Comparison of ENCODE assay signal across 27 cellular contexts in the genomic region with DNA sequence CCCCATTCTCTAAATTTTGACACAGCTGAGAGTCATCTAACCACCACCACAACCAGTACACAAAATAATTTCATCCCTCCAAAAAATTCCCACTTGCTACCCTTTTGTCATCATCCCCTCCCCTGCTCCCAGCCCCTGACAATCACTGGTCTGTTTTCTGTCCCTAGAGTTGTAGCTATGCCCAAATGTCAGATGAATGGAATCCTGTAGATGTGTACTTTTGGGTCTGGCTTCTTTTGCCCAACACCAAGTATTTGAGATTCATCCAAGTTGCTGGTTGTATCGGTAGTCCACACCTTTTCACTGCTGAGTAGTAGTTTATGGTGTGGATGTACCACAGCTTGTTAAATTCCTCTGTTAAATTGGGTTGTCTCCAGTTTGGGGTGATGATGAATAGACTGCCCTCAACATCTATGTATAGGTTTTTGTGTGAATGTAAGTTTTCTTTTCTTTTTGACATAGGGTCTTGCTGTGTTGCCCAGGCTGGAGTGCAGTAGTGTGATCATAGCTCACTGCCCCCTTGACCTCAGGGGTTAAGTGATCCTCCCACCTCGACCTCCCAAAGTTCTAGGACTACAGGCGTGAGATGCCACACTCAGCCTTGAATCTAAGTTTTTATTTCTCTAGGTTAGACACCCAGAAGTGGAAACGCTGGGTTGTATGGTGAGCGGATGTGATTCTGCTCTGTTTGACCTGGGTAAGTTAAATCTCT. TPM values are rescaled to one million over a fixed set of nuclear protein-coding genes. Genes with fewer than 3 reads are reported as not detected.
DNase-seq lines count a peak whose midpoint lies in the region; ATAC-seq, FAIRE-seq and TF ChIP-seq lines count a peak whose summit lies in the region.
"Had no signal": no experiment of that assay in that cellular context is flagged by ENCODE, and none has a peak within 500 bp of the region (broad histone marks: within the 10 kb centered on the region; RNA-seq: fewer than 3 reads in every experiment).

No MANE protein-coding gene starts in this region.

- no peak for TF ChIP-seq EP300 in HepG2 (IDR thresholded peaks at IDR 0.05; ENCODE audit: low read depth in 2 of 2, low read length in 2 of 2)
- no peak for TF ChIP-seq EP300 in HepG2 (CRISPR knock-in tag; IDR thresholded peaks at IDR 0.05; ENCODE audit: borderline replicate concordance)

- H3K9me3 Mint-ChIP-seq in activated T-helper 1 cell treated with anti-CD3 and anti-CD28 coated beads, Interleukin-12 subunit alpha, Interleukin-12 subunit beta, Interleukin-2, Interleukin-4 antibody, amounts not matched to agents 30 ng/mL and 10 ng/mL and 1 ng/mL, durations not matched to agents 14 hours and 24 hours and 36 hours, result peaks cover 10% of the 10 kb centered on the region
- peaks cover 0 to 2% (median 0%) of the 10 kb centered on the region in 11 donors for H3K9me3 Mint-ChIP-seq in naive thymus-derived CD4-positive, alpha-beta T cell
- H3K9me3 Mint-ChIP-seq: activated T-helper 17 cell treated with anti-CD3 and anti-CD28 coated beads, Interleukin-2, amount 50 U/mL, for 72 hours; HFFc6 had no signal

- no peak for TF ChIP-seq CTCF in HepG2 (CRISPR knock-in tag; IDR thresholded peaks at IDR 0.05)
- no peak for TF ChIP-seq CTCF in right lobe of liver (IDR thresholded peaks at IDR 0.05)

- POLR2A ChIA-PET in HepG2 (lab: Yijun Ruan, JAX), result no interaction called here
- POLR2A ChIA-PET in naive thymus-derived CD4-positive, alpha-beta T cell (lab: Charles Lee), result interaction anchor here (0.6 to 3.2 kb wide), 2 partner anchors 75 to 95 kb away, joined by 3 to 16 read pairs; a partner anchor contains a TSS

- H3K27ac Mint-ChIP-seq in activated T-helper 1 cell treated with anti-CD3 and anti-CD28 coated beads, Interleukin-12 subunit alpha, Interleukin-12 subunit beta, Interleukin-2, Interleukin-4 antibody, amounts not matched to agents 30 ng/mL and 10 ng/mL and 1 ng/mL, durations not matched to agents 14 hours and 24 hours and 36 hours, result no peak overlapping the region
- peak overlapping the region in 2 of 9 donors; percentile 54 to 76 for H3K27ac Mint-ChIP-seq in naive thymus-derived CD4-positive, alpha-beta T cell
- H3K27ac Mint-ChIP-seq: activated T-helper 17 cell treated with anti-CD3 and anti-CD28 coated beads, Interleukin-2, amount 50 U/mL, for 72 hours; CD14-positive monocyte; HFFc6 had no signal

- peaks cover 59% of the 10 kb centered on the region for H3K4me1 Mint-ChIP-seq in activated T-helper 1 cell treated with anti-CD3 and anti-CD28 coated beads, Interleukin-12 subunit alpha, Interleukin-12 subunit beta, Interleukin-2, Interleukin-4 antibody, amounts not matched to agents 30 ng/mL and 10 ng/mL and 1 ng/mL, durations not matched to agents 14 hours and 24 hours and 36 hours (ENCODE audit: low read depth)
- peaks cover 11 to 50% (median 22%) of the 10 kb centered on the region in 7 donors for H3K4me1 Mint-ChIP-seq in naive thymus-derived CD4-positive, alpha-beta T cell

- H3K9ac ChIP-seq in HepG2 (ENCODE audit: insufficient read depth, low read depth, low read length), result no peak overlapping the region

- peak; percentile 23 for FAIRE-seq in HepG2 (lab: Jason Lieb, UNC)
- no peak for FAIRE-seq in urothelium cell line (lab: Jason Lieb, UNC)
- FAIRE-seq: frontal cortex, islet of Langerhans had no signal

- H2AFZ ChIP-seq in HepG2 (ENCODE audit: low read length), result no peak overlapping the region

- no peaks in the 10 kb centered on the region for H4K20me1 ChIP-seq in HepG2 (ENCODE audit: insufficient read depth, low read length)

- DNase-seq in HepG2 (ENCODE audit: low spot score), result peak; percentile 58
- DNase-seq in right lobe of liver, result no peak
- no peak for DNase-seq in activated T-helper 1 cell treated with anti-CD3 and anti-CD28 coated beads, Interleukin-12 subunit alpha, Interleukin-12 subunit beta, Interleukin-2, Interleukin-4 antibody, amounts not matched to agents 30 ng/mL and 10 ng/mL and 1 ng/mL, durations not matched to agents 14 hours and 24 hours and 36 hours (ENCODE audit: low spot score)
- peak; percentile 65 for DNase-seq in urothelium cell line (ENCODE audit: low spot score)
- DNase-seq in ecto neural progenitor cell (ENCODE audit: low spot score), result no peak
- no peak for DNase-seq in naive thymus-derived CD4-positive, alpha-beta T cell
- DNase-seq: activated CD4-positive, alpha-beta T cell treated with anti-CD3 and anti-CD28 coated beads for 48 hours; effector CD8-positive, alpha-beta T cell; HFFc6; hypothalamus; MM.1S; NCI-H1436 treated with DMSO at 0.1 percent for 48 hours; NCI-H2171; nucleus accumbens; Right ventricle myocardium superior; spleen; stimulated activated CD4-positive, alpha-beta T cell treated with anti-CD3 and anti-CD28 coated beads, Interleukin-4, amount 100 ng/mL, for 24 hours had no signal

- in situ Hi-C loops in HepG2 (cut with HindIII; ENCODE audit: extremely low pct_ligation_motif_present, low pct_unique_long_range_greater_than_20kb), result no loop called here

- no peaks in the 10 kb centered on the region for H3K36me3 ChIP-seq in HepG2 (replicated peaks in 1 of 2; ENCODE audit: control insufficient read depth in 1 of 2, insufficient read depth in 2 of 2, low read length in 2 of 2)
- H3K36me3 ChIP-seq in right lobe of liver, result no peaks in the 10 kb centered on the region
- no peaks in the 10 kb centered on the region for H3K36me3 ChIP-seq in naive thymus-derived CD4-positive, alpha-beta T cell (ENCODE audit: control insufficient read depth in 2 of 3, insufficient read depth in 3 of 3, low read length in 3 of 3)
- H3K36me3 ChIP-seq: spleen had no signal

- H3K4me3 Mint-ChIP-seq in activated T-helper 1 cell treated with anti-CD3 and anti-CD28 coated beads, Interleukin-12 subunit alpha, Interleukin-12 subunit beta, Interleukin-2, Interleukin-4 antibody, amounts not matched to agents 30 ng/mL and 10 ng/mL and 1 ng/mL, durations not matched to agents 14 hours and 24 hours and 36 hours, result peak overlapping the region; percentile 19
- no peak overlapping the region for H3K4me3 Mint-ChIP-seq in naive thymus-derived CD4-positive, alpha-beta T cell
- H3K4me3 Mint-ChIP-seq: activated T-helper 17 cell treated with anti-CD3 and anti-CD28 coated beads, Interleukin-2, amount 50 U/mL, for 72 hours; HFFc6 had no signal

- no peak overlapping the region for H3K4me3 ChIP-seq in HepG2 (replicated peaks in 1 of 3; ENCODE audit: insufficient read depth in 1 of 3, low read depth in 2 of 3, low read length in 3 of 3)
- no peak overlapping the region for H3K4me3 ChIP-seq in right lobe of liver
- no peak overlapping the region for H3K4me3 ChIP-seq in naive thymus-derived CD4-positive, alpha-beta T cell (ENCODE audit: low read length)
- H3K4me3 ChIP-seq: spleen had no signal

- H3K4me1 ChIP-seq in HepG2 (ENCODE audit: insufficient read depth, low read length), result peaks cover 62% of the 10 kb centered on the region
- H3K4me1 ChIP-seq in right lobe of liver, result no peaks in the 10 kb centered on the region
- peaks cover 8 to 17% of the 10 kb centered on the region in 2 donors for H3K4me1 ChIP-seq in naive thymus-derived CD4-positive, alpha-beta T cell (ENCODE audit: control insufficient read depth in 2 of 2, insufficient read depth in 2 of 2, low read length in 2 of 2)

- H3K27me3 ChIP-seq in HepG2 (ENCODE audit: control insufficient read depth in 1 of 2, insufficient read depth in 2 of 2, low read length in 2 of 2), result no peaks in the 10 kb centered on the region
- no peaks in the 10 kb centered on the region for H3K27me3 ChIP-seq in right lobe of liver
- no peaks in the 10 kb centered on the region for H3K27me3 ChIP-seq in naive thymus-derived CD4-positive, alpha-beta T cell (ENCODE audit: control insufficient read depth in 2 of 2, insufficient read depth in 2 of 2, low read length in 2 of 2)
- H3K27me3 ChIP-seq: spleen had no signal

- TF ChIP-seq RAD21 in HepG2 (CRISPR knock-in tag; IDR thresholded peaks at IDR 0.05), result no peak

- H3K27ac ChIP-seq in HepG2 (ENCODE audit: extremely low read length, insufficient read depth, low read length), result no peak overlapping the region
- H3K27ac ChIP-seq in right lobe of liver, result no peak overlapping the region
- H3K27ac ChIP-seq in naive thymus-derived CD4-positive, alpha-beta T cell (ENCODE audit: low read depth, low read length), result no peak overlapping the region

- ATAC-seq in HepG2 (no peak), right lobe of liver (no peak)
- ATAC-seq in naive thymus-derived CD4-positive, alpha-beta T cell, result no peak
- ATAC-seq: activated T-helper 17 cell treated with anti-CD3 and anti-CD28 coated beads, Interleukin-2, amount 50 U/mL, for 72 hours; esophagus mucosa had no signal

- WGBS in HepG2 (ENCODE audit: low lambda C conversion rate), result 46% methylated on average over 5 of the region's 5 CpGs
- 79% methylated on average over 3 of the region's 5 CpGs for WGBS in right lobe of liver (ENCODE audit: insufficient coverage, low coverage, low lambda C conversion rate, missing lambda C conversion rate)

- no peaks in the 10 kb centered on the region for H3K79me2 ChIP-seq in HepG2 (ENCODE audit: insufficient read depth, low read length)

- intact Hi-C loops in HepG2 (cut with micrococcal nuclease; ENCODE audit: unreplicated experiment) (no loop called here), right lobe of liver (cut with DNase I) (no loop called here)
- intact Hi-C loops in activated T-helper 1 cell treated with anti-CD3 and anti-CD28 coated beads, Interleukin-12 subunit alpha, Interleukin-12 subunit beta, Interleukin-2, Interleukin-4 antibody, amounts not matched to agents 30 ng/mL and 10 ng/mL and 1 ng/mL, durations not matched to agents 14 hours and 24 hours and 36 hours (cut with micrococcal nuclease), result no loop called here
- intact Hi-C loops in naive thymus-derived CD4-positive, alpha-beta T cell (cut with micrococcal nuclease), result no loop called here

- no TSS peak for BruUV-seq in HepG2 (replicated peaks; lab: Mats Ljungman, UMichigan)

- TF ChIP-seq POLR2A in HepG2 (IDR thresholded peaks at IDR 0.05; ENCODE audit: insufficient read depth in 1 of 2, low read depth in 2 of 2, low read length in 2 of 2), result no peak
- no peak for TF ChIP-seq POLR2A in right lobe of liver (IDR thresholded peaks at IDR 0.05)

- H3K4me2 ChIP-seq in HepG2 (ENCODE audit: low read depth, low read length), result no peak overlapping the region

- peaks cover 3% of the 10 kb centered on the region for H3K36me3 Mint-ChIP-seq in activated T-helper 1 cell treated with anti-CD3 and anti-CD28 coated beads, Interleukin-12 subunit alpha, Interleukin-12 subunit beta, Interleukin-2, Interleukin-4 antibody, amounts not matched to agents 30 ng/mL and 10 ng/mL and 1 ng/mL, durations not matched to agents 14 hours and 24 hours and 36 hours (ENCODE audit: low read depth)
- peaks cover 0 to 21% (median 0%) of the 10 kb centered on the region in 5 donors for H3K36me3 Mint-ChIP-seq in naive thymus-derived CD4-positive, alpha-beta T cell

- peaks cover 8% of the 10 kb centered on the region for H3K27me3 Mint-ChIP-seq in activated T-helper 1 cell treated with anti-CD3 and anti-CD28 coated beads, Interleukin-12 subunit alpha, Interleukin-12 subunit beta, Interleukin-2, Interleukin-4 antibody, amounts not matched to agents 30 ng/mL and 10 ng/mL and 1 ng/mL, durations not matched to agents 14 hours and 24 hours and 36 hours (ENCODE audit: insufficient read depth)
- peaks cover 0 to 4% (median 0%) of the 10 kb centered on the region in 5 donors for H3K27me3 Mint-ChIP-seq in naive thymus-derived CD4-positive, alpha-beta T cell
- H3K27me3 Mint-ChIP-seq: activated T-helper 17 cell treated with anti-CD3 and anti-CD28 coated beads, Interleukin-2, amount 50 U/mL, for 72 hours had no signal

- CTCF ChIA-PET in HepG2 (lab: Yijun Ruan, JAX; ENCODE audit: low intra/inter-chr PET ratio, low total read pairs), result no interaction called here
- CTCF ChIA-PET in naive thymus-derived CD4-positive, alpha-beta T cell (lab: Charles Lee), result interaction anchor here (0.9 to 1.1 kb wide), 2 partner anchors 22 to 26 kb away, joined by 3 read pairs; no protein-coding TSS in a partner anchor

- H3K9me3 ChIP-seq in HepG2 (ENCODE audit: low read length) (no peaks in the 10 kb centered on the region), right lobe of liver (no peaks in the 10 kb centered on the region)
- no peaks in the 10 kb centered on the region for H3K9me3 ChIP-seq in naive thymus-derived CD4-positive, alpha-beta T cell (ENCODE audit: control insufficient read depth in 2 of 3, low read length in 3 of 3)
- H3K9me3 ChIP-seq: spleen had no signal

RNA-seq across cellular contexts. Expression of a gene that starts 14.6 kb away (rescaled TPM):
- total RNA-seq in HepG2 (2016; rRNA removed; fragmentation: Illumina TruSeq; extraction: Trizol), result 55.7 and 65.3 TPM in 2 replicates
- total RNA-seq in HepG2 (2016; cell fraction: cytosol; rRNA removed; fragmentation: Illumina TruSeq; extraction: Trizol; ENCODE audit: low read depth), result 8.6 and 11.0 TPM in 2 replicates
- total RNA-seq in HepG2 (2016; cell fraction: insoluble cytoplasmic fraction; rRNA removed; fragmentation: Illumina TruSeq; extraction: Trizol), result 51.5 and 55.7 TPM in 2 replicates
- total RNA-seq in HepG2 (2016; cell fraction: membrane; rRNA removed; fragmentation: Illumina TruSeq; extraction: Trizol), result 28.4 and 29.3 TPM in 2 replicates
- total RNA-seq in HepG2 (2016; cell fraction: nucleus; rRNA removed; fragmentation: Illumina TruSeq; extraction: Trizol), result 23.6 and 25.7 TPM in 2 replicates
- 15.3 and 24.5 TPM in 2 replicates for polyA plus RNA-seq in HepG2 (2011; rRNA removed)
- 18.8 and 22.1 TPM in 2 replicates for polyA plus RNA-seq in HepG2 (2011; cell fraction: cytosol; rRNA removed)
- polyA plus RNA-seq in HepG2 (2011; cell fraction: nucleus; rRNA removed), result 10.4 and 11.9 TPM in 2 replicates
- polyA plus RNA-seq in HepG2 (2012), result 19.5 and 50.3 TPM in 2 replicates
- 10.8 and 11.1 TPM in 2 replicates for polyA plus RNA-seq in HepG2 (2016; cell fraction: cytosol; fragmentation: Illumina TruSeq; extraction: Trizol; ENCODE audit: low read depth)
- polyA plus RNA-seq in HepG2 (2016; cell fraction: insoluble cytoplasmic fraction; fragmentation: Illumina TruSeq; extraction: Trizol; ENCODE audit: low read depth), result 90.6 and 102 TPM in 2 replicates
- 27.3 and 29.2 TPM in 2 replicates for polyA plus RNA-seq in HepG2 (2016; cell fraction: membrane; fragmentation: Illumina TruSeq; extraction: Trizol; ENCODE audit: low read depth)
- polyA plus RNA-seq in HepG2 (2016; cell fraction: nucleus; fragmentation: Illumina TruSeq; extraction: Trizol; ENCODE audit: insufficient read depth, low read depth), result 54.0 and 54.7 TPM in 2 replicates
- polyA minus RNA-seq in HepG2 (2011; rRNA and poly(A)+ RNA removed; ENCODE audit: low replicate concordance), result 9.1 and 22.0 TPM in 2 replicates
- 12.6 and 15.4 TPM in 2 replicates for polyA minus RNA-seq in HepG2 (2011; cell fraction: cytosol; rRNA and poly(A)+ RNA removed)
- polyA minus RNA-seq in HepG2 (2011; cell fraction: nucleus; rRNA and poly(A)+ RNA removed), result 8.4 and 8.7 TPM in 2 replicates
- 1 to 10 TPM in 3 of 6 experiments, under 1 TPM in 3; 0.37 to 2.9 (median 1.0) TPM for total RNA-seq in right lobe of liver
- total RNA-seq in activated T-helper 1 cell treated with anti-CD3 and anti-CD28 coated beads, Interleukin-12 subunit alpha, Interleukin-12 subunit beta, Interleukin-2, Interleukin-4 antibody, amounts not matched to agents 30 ng/mL and 10 ng/mL and 1 ng/mL, durations not matched to agents 14 hours and 24 hours and 36 hours, result 49.8 and 55.7 TPM in 2 replicates
- 10 to 100 TPM in 1 of 5 experiments, 1 to 10 TPM in 4; 1.8 to 57.0 (median 3.3) TPM for total RNA-seq in naive thymus-derived CD4-positive, alpha-beta T cell
- 10 to 100 TPM in 1 of 2 donors, 1 to 10 TPM in 1; 7.1 to 13.3 TPM for polyA plus RNA-seq in naive thymus-derived CD4-positive, alpha-beta T cell

RNA-seq across cellular contexts. Expression of a gene that starts 49.6 kb away (rescaled TPM):
- total RNA-seq in HepG2 (2016; rRNA removed; fragmentation: Illumina TruSeq; extraction: Trizol) (not detected in 2 replicates), right lobe of liver (not detected)
- not detected in 2 replicates for total RNA-seq in HepG2 (2016; cell fraction: cytosol; rRNA removed; fragmentation: Illumina TruSeq; extraction: Trizol; ENCODE audit: low read depth)
- total RNA-seq in HepG2 (2016; cell fraction: insoluble cytoplasmic fraction; rRNA removed; fragmentation: Illumina TruSeq; extraction: Trizol), result not detected in 2 replicates
- total RNA-seq in HepG2 (2016; cell fraction: membrane; rRNA removed; fragmentation: Illumina TruSeq; extraction: Trizol), result not detected in 2 replicates
- not detected in 2 replicates for total RNA-seq in HepG2 (2016; cell fraction: nucleus; rRNA removed; fragmentation: Illumina TruSeq; extraction: Trizol)
- not detected in 2 replicates for polyA plus RNA-seq in HepG2 (2011; rRNA removed)
- 0.44 TPM in 1 of 2 replicates, not detected in the other for polyA plus RNA-seq in HepG2 (2011; cell fraction: cytosol; rRNA removed)
- polyA plus RNA-seq in HepG2 (2011; cell fraction: nucleus; rRNA removed), result not detected in 2 replicates
- not detected in 2 replicates for polyA plus RNA-seq in HepG2 (2012)
- not detected in 2 replicates for polyA plus RNA-seq in HepG2 (2016; cell fraction: cytosol; fragmentation: Illumina TruSeq; extraction: Trizol; ENCODE audit: low read depth)
- not detected in 2 replicates for polyA plus RNA-seq in HepG2 (2016; cell fraction: insoluble cytoplasmic fraction; fragmentation: Illumina TruSeq; extraction: Trizol; ENCODE audit: low read depth)
- polyA plus RNA-seq in HepG2 (2016; cell fraction: membrane; fragmentation: Illumina TruSeq; extraction: Trizol; ENCODE audit: low read depth), result not detected in 2 replicates
- polyA plus RNA-seq in HepG2 (2016; cell fraction: nucleus; fragmentation: Illumina TruSeq; extraction: Trizol; ENCODE audit: insufficient read depth, low read depth), result not detected in 2 replicates
- not detected in 2 replicates for polyA minus RNA-seq in HepG2 (2011; rRNA and poly(A)+ RNA removed; ENCODE audit: low replicate concordance)
- not detected in 2 replicates for polyA minus RNA-seq in HepG2 (2011; cell fraction: cytosol; rRNA and poly(A)+ RNA removed)
- not detected in 2 replicates for polyA minus RNA-seq in HepG2 (2011; cell fraction: nucleus; rRNA and poly(A)+ RNA removed)
- not detected in 2 replicates for total RNA-seq in activated T-helper 1 cell treated with anti-CD3 and anti-CD28 coated beads, Interleukin-12 subunit alpha, Interleukin-12 subunit beta, Interleukin-2, Interleukin-4 antibody, amounts not matched to agents 30 ng/mL and 10 ng/mL and 1 ng/mL, durations not matched to agents 14 hours and 24 hours and 36 hours
- total RNA-seq in naive thymus-derived CD4-positive, alpha-beta T cell, result not detected
- polyA plus RNA-seq in naive thymus-derived CD4-positive, alpha-beta T cell, result not detected
- total RNA-seq: A172; activated T-helper 17 cell treated with anti-CD3 and anti-CD28 coated beads, Interleukin-2, amount 50 U/mL, for 72 hours; cerebellum; esophagus mucosa; frontal cortex; G401; HFFc6; liver; Right ventricle myocardium superior; spleen; ureter had no signal
- polyA plus RNA-seq: CD14-positive monocyte, liver, spleen had no signal

RNA-seq across cellular contexts. Expression of a gene that starts 54.4 kb away (rescaled TPM):
- total RNA-seq in HepG2 (2016; rRNA removed; fragmentation: Illumina TruSeq; extraction: Trizol), result not detected in 2 replicates
- 0.61 TPM in 1 of 2 replicates, not detected in the other for total RNA-seq in HepG2 (2016; cell fraction: cytosol; rRNA removed; fragmentation: Illumina TruSeq; extraction: Trizol; ENCODE audit: low read depth)
- not detected in 2 replicates for total RNA-seq in HepG2 (2016; cell fraction: insoluble cytoplasmic fraction; rRNA removed; fragmentation: Illumina TruSeq; extraction: Trizol)
- total RNA-seq in HepG2 (2016; cell fraction: membrane; rRNA removed; fragmentation: Illumina TruSeq; extraction: Trizol), result 0.28 and 0.52 TPM in 2 replicates
- not detected in 2 replicates for total RNA-seq in HepG2 (2016; cell fraction: nucleus; rRNA removed; fragmentation: Illumina TruSeq; extraction: Trizol)
- 0.54 TPM in 1 of 2 replicates, not detected in the other for polyA plus RNA-seq in HepG2 (2011; rRNA removed)
- polyA plus RNA-seq in HepG2 (2011; cell fraction: cytosol; rRNA removed), result 0.19 and 0.26 TPM in 2 replicates
- not detected in 2 replicates for polyA plus RNA-seq in HepG2 (2011; cell fraction: nucleus; rRNA removed)
- polyA plus RNA-seq in HepG2 (2012), result not detected in 2 replicates
- polyA plus RNA-seq in HepG2 (2016; cell fraction: cytosol; fragmentation: Illumina TruSeq; extraction: Trizol; ENCODE audit: low read depth), result 1.6 and 2.0 TPM in 2 replicates
- polyA plus RNA-seq in HepG2 (2016; cell fraction: insoluble cytoplasmic fraction; fragmentation: Illumina TruSeq; extraction: Trizol; ENCODE audit: low read depth), result 0.56 TPM in 1 of 2 replicates, not detected in the other
- 0.55 and 0.73 TPM in 2 replicates for polyA plus RNA-seq in HepG2 (2016; cell fraction: membrane; fragmentation: Illumina TruSeq; extraction: Trizol; ENCODE audit: low read depth)
- polyA plus RNA-seq in HepG2 (2016; cell fraction: nucleus; fragmentation: Illumina TruSeq; extraction: Trizol; ENCODE audit: insufficient read depth, low read depth), result not detected in 2 replicates
- not detected in 2 replicates for polyA minus RNA-seq in HepG2 (2011; rRNA and poly(A)+ RNA removed; ENCODE audit: low replicate concordance)
- not detected in 2 replicates for polyA minus RNA-seq in HepG2 (2011; cell fraction: cytosol; rRNA and poly(A)+ RNA removed)
- polyA minus RNA-seq in HepG2 (2011; cell fraction: nucleus; rRNA and poly(A)+ RNA removed), result not detected in 2 replicates
- not detected for total RNA-seq in right lobe of liver
- total RNA-seq in activated T-helper 1 cell treated with anti-CD3 and anti-CD28 coated beads, Interleukin-12 subunit alpha, Interleukin-12 subunit beta, Interleukin-2, Interleukin-4 antibody, amounts not matched to agents 30 ng/mL and 10 ng/mL and 1 ng/mL, durations not matched to agents 14 hours and 24 hours and 36 hours, result not detected in 2 replicates
- not detected for total RNA-seq in naive thymus-derived CD4-positive, alpha-beta T cell
- polyA plus RNA-seq in naive thymus-derived CD4-positive, alpha-beta T cell, result not detected
- total RNA-seq: A172; activated T-helper 17 cell treated with anti-CD3 and anti-CD28 coated beads, Interleukin-2, amount 50 U/mL, for 72 hours; cerebellum; esophagus mucosa; frontal cortex; G401; HFFc6; liver; Right ventricle myocardium superior; spleen; ureter had no signal
- polyA plus RNA-seq: CD14-positive monocyte, liver, spleen had no signal

RNA-seq across cellular contexts. Expression of a gene that starts 57.3 kb away (rescaled TPM):
- total RNA-seq in HepG2 (2016; rRNA removed; fragmentation: Illumina TruSeq; extraction: Trizol) (not detected in 2 replicates), right lobe of liver (not detected)
- total RNA-seq in HepG2 (2016; cell fraction: cytosol; rRNA removed; fragmentation: Illumina TruSeq; extraction: Trizol; ENCODE audit: low read depth), result not detected in 2 replicates
- total RNA-seq in HepG2 (2016; cell fraction: insoluble cytoplasmic fraction; rRNA removed; fragmentation: Illumina TruSeq; extraction: Trizol), result not detected in 2 replicates
- not detected in 2 replicates for total RNA-seq in HepG2 (2016; cell fraction: membrane; rRNA removed; fragmentation: Illumina TruSeq; extraction: Trizol)
- not detected in 2 replicates for total RNA-seq in HepG2 (2016; cell fraction: nucleus; rRNA removed; fragmentation: Illumina TruSeq; extraction: Trizol)
- not detected in 2 replicates for polyA plus RNA-seq in HepG2 (2011; rRNA removed)
- not detected in 2 replicates for polyA plus RNA-seq in HepG2 (2011; cell fraction: cytosol; rRNA removed)
- polyA plus RNA-seq in HepG2 (2011; cell fraction: nucleus; rRNA removed), result not detected in 2 replicates
- not detected in 2 replicates for polyA plus RNA-seq in HepG2 (2012)
- not detected in 2 replicates for polyA plus RNA-seq in HepG2 (2016; cell fraction: cytosol; fragmentation: Illumina TruSeq; extraction: Trizol; ENCODE audit: low read depth)
- not detected in 2 replicates for polyA plus RNA-seq in HepG2 (2016; cell fraction: insoluble cytoplasmic fraction; fragmentation: Illumina TruSeq; extraction: Trizol; ENCODE audit: low read depth)
- not detected in 2 replicates for polyA plus RNA-seq in HepG2 (2016; cell fraction: membrane; fragmentation: Illumina TruSeq; extraction: Trizol; ENCODE audit: low read depth)
- polyA plus RNA-seq in HepG2 (2016; cell fraction: nucleus; fragmentation: Illumina TruSeq; extraction: Trizol; ENCODE audit: insufficient read depth, low read depth), result not detected in 2 replicates
- not detected in 2 replicates for polyA minus RNA-seq in HepG2 (2011; rRNA and poly(A)+ RNA removed; ENCODE audit: low replicate concordance)
- not detected in 2 replicates for polyA minus RNA-seq in HepG2 (2011; cell fraction: cytosol; rRNA and poly(A)+ RNA removed)
- polyA minus RNA-seq in HepG2 (2011; cell fraction: nucleus; rRNA and poly(A)+ RNA removed), result 2.8 TPM in 1 of 2 replicates, not detected in the other
- total RNA-seq in activated T-helper 1 cell treated with anti-CD3 and anti-CD28 coated beads, Interleukin-12 subunit alpha, Interleukin-12 subunit beta, Interleukin-2, Interleukin-4 antibody, amounts not matched to agents 30 ng/mL and 10 ng/mL and 1 ng/mL, durations not matched to agents 14 hours and 24 hours and 36 hours, result not detected in 2 replicates
- not detected for total RNA-seq in naive thymus-derived CD4-positive, alpha-beta T cell
- polyA plus RNA-seq in naive thymus-derived CD4-positive, alpha-beta T cell, result not detected
- total RNA-seq: A172; activated T-helper 17 cell treated with anti-CD3 and anti-CD28 coated beads, Interleukin-2, amount 50 U/mL, for 72 hours; cerebellum; esophagus mucosa; frontal cortex; G401; HFFc6; liver; Right ventricle myocardium superior; spleen; ureter had no signal
- polyA plus RNA-seq: CD14-positive monocyte, liver, spleen had no signal

Comparison
In these comparisons a context has a peak if more than half of its experiments do, and no peak if none do; other contexts are left out.
1. DNase-seq: peak in HepG2 (single experiment) and urothelium cell line (single experiment); none in right lobe of liver (0 of 3), activated T-helper 1 cell treated with anti-CD3 and anti-CD28 coated beads, Interleukin-12 subunit alpha, Interleukin-12 subunit beta, Interleukin-2, Interleukin-4 antibody, amounts not matched to agents 30 ng/mL and 10 ng/mL and 1 ng/mL, durations not matched to agents 14 hours and 24 hours and 36 hours (single experiment), ecto neural progenitor cell (single experiment) and naive thymus-derived CD4-positive, alpha-beta T cell (0 of 9).